Comparison of ENCODE assay signal across 1 cellular context in genomic region chr19:49119411-49120324, GRCh38.
TF ChIP-seq lines count a peak whose summit lies in the region.

PPFIA3 (plus strand) TSS chr19:49119544; CDS start chr19:49127874, 8,330 bp downstream.

TF ChIP-seq in Ishikawa, 13 proteins besides CTCF, POLR2A, EP300 and RAD21 (continued from another document):
- TF ChIP-seq, protein P1, sequence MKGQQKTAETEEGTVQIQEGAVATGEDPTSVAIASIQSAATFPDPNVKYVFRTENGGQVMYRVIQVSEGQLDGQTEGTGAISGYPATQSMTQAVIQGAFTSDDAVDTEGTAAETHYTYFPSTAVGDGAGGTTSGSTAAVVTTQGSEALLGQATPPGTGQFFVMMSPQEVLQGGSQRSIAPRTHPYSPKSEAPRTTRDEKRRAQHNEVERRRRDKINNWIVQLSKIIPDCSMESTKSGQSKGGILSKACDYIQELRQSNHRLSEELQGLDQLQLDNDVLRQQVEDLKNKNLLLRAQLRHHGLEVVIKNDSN (IDR thresholded peaks at IDR 0.05) = peak; percentile 39; the same call in 1 of the 2 replicates
- TF ChIP-seq TEAD4 (IDR thresholded peaks at IDR 0.05) (peak; percentile 36; the same call in 1 of the 2 replicates), TCF12 (IDR thresholded peaks at IDR 0.05; ENCODE audit: low read depth) (peak; percentile 52; the same call in 1 of the 2 replicates), YY1 (IDR thresholded peaks at IDR 0.05; ENCODE audit: low read depth) (peak; percentile 58; the same call in 1 of the 2 replicates), ZBTB7A (IDR thresholded peaks at IDR 0.05; ENCODE audit: low read depth) (peak; percentile 64; the same call in 1 of the 2 replicates), MAX (IDR thresholded peaks at IDR 0.05) (peak; percentile 90), CEBPB (IDR thresholded peaks at IDR 0.05) (no peak), TAF1 (IDR thresholded peaks at IDR 0.05; ENCODE audit: low read depth) (no peak), FOXM1 (IDR thresholded peaks at IDR 0.05; ENCODE audit: borderline replicate concordance, low read depth) (no peak)
TF ChIP-seq in Ishikawa: peak in this region for 8.
